Comparison of ENCODE assay signal across 1 cellular context in the genomic region with DNA sequence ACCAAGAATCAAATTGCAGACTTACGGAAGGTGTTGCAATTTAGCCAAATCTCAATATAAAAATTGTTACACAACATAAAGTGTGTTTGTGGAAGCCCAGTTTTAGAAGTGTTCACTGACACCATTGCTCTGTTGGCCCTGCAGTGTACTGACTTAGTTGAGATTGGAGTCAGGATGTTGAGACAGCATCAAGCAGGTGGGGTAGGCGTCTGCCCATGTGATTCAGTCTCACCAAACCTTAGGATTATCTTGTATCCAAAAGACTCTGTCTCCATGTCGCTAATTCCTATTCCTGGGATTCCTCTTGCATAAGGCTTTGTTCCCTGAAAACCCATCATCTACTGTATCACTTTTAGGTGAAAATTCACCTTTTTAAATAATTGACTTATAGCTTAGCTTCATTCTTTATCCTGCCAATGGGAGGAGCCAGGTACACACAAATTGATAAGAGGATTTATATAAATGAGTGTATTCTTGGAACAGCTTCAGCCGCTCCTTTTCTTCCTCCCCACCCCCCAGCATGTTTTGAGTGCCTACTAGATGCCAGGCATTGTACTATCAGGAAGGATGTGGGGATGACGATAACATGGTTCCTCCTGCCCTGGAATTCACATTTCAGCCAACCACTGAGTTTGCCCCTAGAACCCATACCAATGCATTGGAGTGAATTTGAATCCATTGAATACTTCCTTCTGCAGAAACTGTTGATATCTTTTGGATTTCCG.
TF ChIP-seq lines count a peak whose summit lies in the region.

No MANE protein-coding gene starts in this region.

TF ChIP-seq in K562, 482 proteins besides CTCF, POLR2A, EP300 and RAD21:
- TF ChIP-seq TFAM (CRISPR knock-in tag; conservative IDR thresholded peaks at IDR 0.05) (no peak), ZNF830 (CRISPR knock-in tag; IDR thresholded peaks at IDR 0.05) (no peak), ATF7 (IDR thresholded peaks at IDR 0.05) (no peak), ZNF57 (CRISPR knock-in tag; IDR thresholded peaks at IDR 0.05) (no peak), ZNF212 (CRISPR knock-in tag; IDR thresholded peaks at IDR 0.05) (no peak), DNMT1 (IDR thresholded peaks at IDR 0.05) (no peak), SMARCE1 (IDR thresholded peaks at IDR 0.05) (no peak), CCNT2 (IDR thresholded peaks at IDR 0.05; ENCODE audit: borderline replicate concordance, extremely low read depth, insufficient read length, low read depth, low read length) (no peak), KDM2B (CRISPR knock-in tag; IDR thresholded peaks at IDR 0.05) (no peak), RBM14 (IDR thresholded peaks at IDR 0.05; ENCODE audit: borderline replicate concordance, insufficient read depth, low read depth, low read length) (no peak), KLF10 (CRISPR knock-in tag; IDR thresholded peaks at IDR 0.05) (no peak), L3MBTL2 (IDR thresholded peaks at IDR 0.05) (no peak), ZC3H4 (CRISPR knock-in tag; IDR thresholded peaks at IDR 0.05; ENCODE audit: borderline replicate concordance) (no peak), STAG1 (CRISPR knock-in tag; IDR thresholded peaks at IDR 0.05; ENCODE audit: borderline replicate concordance) (no peak)
- TF ChIP-seq, protein P1, sequence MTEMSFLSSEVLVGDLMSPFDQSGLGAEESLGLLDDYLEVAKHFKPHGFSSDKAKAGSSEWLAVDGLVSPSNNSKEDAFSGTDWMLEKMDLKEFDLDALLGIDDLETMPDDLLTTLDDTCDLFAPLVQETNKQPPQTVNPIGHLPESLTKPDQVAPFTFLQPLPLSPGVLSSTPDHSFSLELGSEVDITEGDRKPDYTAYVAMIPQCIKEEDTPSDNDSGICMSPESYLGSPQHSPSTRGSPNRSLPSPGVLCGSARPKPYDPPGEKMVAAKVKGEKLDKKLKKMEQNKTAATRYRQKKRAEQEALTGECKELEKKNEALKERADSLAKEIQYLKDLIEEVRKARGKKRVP (CRISPR knock-in tag; IDR thresholded peaks at IDR 0.05) = no peak
- TF ChIP-seq, protein P2, sequence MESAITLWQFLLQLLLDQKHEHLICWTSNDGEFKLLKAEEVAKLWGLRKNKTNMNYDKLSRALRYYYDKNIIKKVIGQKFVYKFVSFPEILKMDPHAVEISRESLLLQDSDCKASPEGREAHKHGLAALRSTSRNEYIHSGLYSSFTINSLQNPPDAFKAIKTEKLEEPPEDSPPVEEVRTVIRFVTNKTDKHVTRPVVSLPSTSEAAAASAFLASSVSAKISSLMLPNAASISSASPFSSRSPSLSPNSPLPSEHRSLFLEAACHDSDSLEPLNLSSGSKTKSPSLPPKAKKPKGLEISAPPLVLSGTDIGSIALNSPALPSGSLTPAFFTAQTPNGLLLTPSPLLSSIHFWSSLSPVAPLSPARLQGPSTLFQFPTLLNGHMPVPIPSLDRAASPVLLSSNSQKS (CRISPR knock-in tag; IDR thresholded peaks at IDR 0.05) = no peak
- TF ChIP-seq, protein P3, sequence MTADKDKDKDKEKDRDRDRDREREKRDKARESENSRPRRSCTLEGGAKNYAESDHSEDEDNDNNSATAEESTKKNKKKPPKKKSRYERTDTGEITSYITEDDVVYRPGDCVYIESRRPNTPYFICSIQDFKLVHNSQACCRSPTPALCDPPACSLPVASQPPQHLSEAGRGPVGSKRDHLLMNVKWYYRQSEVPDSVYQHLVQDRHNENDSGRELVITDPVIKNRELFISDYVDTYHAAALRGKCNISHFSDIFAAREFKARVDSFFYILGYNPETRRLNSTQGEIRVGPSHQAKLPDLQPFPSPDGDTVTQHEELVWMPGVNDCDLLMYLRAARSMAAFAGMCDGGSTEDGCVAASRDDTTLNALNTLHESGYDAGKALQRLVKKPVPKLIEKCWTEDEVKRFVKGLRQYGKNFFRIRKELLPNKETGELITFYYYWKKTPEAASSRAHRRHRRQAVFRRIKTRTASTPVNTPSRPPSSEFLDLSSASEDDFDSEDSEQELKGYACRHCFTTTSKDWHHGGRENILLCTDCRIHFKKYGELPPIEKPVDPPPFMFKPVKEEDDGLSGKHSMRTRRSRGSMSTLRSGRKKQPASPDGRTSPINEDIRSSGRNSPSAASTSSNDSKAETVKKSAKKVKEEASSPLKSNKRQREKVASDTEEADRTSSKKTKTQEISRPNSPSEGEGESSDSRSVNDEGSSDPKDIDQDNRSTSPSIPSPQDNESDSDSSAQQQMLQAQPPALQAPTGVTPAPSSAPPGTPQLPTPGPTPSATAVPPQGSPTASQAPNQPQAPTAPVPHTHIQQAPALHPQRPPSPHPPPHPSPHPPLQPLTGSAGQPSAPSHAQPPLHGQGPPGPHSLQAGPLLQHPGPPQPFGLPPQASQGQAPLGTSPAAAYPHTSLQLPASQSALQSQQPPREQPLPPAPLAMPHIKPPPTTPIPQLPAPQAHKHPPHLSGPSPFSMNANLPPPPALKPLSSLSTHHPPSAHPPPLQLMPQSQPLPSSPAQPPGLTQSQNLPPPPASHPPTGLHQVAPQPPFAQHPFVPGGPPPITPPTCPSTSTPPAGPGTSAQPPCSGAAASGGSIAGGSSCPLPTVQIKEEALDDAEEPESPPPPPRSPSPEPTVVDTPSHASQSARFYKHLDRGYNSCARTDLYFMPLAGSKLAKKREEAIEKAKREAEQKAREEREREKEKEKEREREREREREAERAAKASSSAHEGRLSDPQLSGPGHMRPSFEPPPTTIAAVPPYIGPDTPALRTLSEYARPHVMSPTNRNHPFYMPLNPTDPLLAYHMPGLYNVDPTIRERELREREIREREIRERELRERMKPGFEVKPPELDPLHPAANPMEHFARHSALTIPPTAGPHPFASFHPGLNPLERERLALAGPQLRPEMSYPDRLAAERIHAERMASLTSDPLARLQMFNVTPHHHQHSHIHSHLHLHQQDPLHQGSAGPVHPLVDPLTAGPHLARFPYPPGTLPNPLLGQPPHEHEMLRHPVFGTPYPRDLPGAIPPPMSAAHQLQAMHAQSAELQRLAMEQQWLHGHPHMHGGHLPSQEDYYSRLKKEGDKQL (CRISPR knock-in tag; IDR thresholded peaks at IDR 0.05; ENCODE audit: borderline replicate concordance) = no peak
- TF ChIP-seq, protein P4, sequence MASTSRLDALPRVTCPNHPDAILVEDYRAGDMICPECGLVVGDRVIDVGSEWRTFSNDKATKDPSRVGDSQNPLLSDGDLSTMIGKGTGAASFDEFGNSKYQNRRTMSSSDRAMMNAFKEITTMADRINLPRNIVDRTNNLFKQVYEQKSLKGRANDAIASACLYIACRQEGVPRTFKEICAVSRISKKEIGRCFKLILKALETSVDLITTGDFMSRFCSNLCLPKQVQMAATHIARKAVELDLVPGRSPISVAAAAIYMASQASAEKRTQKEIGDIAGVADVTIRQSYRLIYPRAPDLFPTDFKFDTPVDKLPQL (IDR thresholded peaks at IDR 0.05; ENCODE audit: extremely low read depth, insufficient read length) = no peak
- TF ChIP-seq, protein P5, sequence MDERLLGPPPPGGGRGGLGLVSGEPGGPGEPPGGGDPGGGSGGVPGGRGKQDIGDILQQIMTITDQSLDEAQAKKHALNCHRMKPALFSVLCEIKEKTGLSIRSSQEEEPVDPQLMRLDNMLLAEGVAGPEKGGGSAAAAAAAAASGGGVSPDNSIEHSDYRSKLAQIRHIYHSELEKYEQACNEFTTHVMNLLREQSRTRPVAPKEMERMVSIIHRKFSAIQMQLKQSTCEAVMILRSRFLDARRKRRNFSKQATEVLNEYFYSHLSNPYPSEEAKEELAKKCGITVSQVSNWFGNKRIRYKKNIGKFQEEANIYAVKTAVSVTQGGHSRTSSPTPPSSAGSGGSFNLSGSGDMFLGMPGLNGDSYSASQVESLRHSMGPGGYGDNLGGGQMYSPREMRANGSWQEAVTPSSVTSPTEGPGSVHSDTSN (CRISPR knock-in tag; IDR thresholded peaks at IDR 0.05; ENCODE audit: low read depth) = no peak
- TF ChIP-seq, protein P5 (tag; conservative IDR thresholded peaks at IDR 0.05; ENCODE audit: low read depth) = no peak
